In the genomic region with DNA sequence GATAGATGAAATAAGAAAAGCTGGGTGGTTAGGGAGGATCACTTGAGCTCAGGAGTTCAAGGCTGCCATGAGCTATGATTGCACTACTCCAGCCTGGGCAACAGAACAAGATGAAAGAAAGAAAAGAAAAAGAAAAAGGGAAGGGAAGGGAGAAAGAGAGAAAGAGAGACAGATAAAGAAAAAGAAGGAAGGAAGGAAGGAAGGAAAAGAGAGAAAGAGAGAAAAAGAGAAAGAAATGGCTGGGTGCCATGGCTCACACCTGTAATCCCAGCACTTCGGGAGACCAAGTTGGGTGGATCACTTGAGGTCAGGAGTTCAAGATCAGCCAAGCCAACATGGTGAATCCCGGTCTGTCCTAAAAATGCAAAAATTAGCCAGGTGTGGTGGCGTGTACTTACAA, we compare ENCODE assay signal across 23 cellular contexts. TPM values are rescaled to one million over a fixed set of nuclear protein-coding genes. Genes with fewer than 3 reads are reported as not detected.
A peak's percentile ranks its signal among the peaks of the same experiment; 100 is the strongest.
DNase-seq lines count a peak whose midpoint lies in the region; ATAC-seq and TF ChIP-seq lines count a peak whose summit lies in the region.
"Had no signal": no experiment of that assay in that cellular context is flagged by ENCODE, and none has a peak within 500 bp of the region (broad histone marks: within the 10 kb centered on the region; RNA-seq: fewer than 3 reads in every experiment).

No MANE protein-coding gene starts in this region.

- no peaks in the 10 kb centered on the region for H4K20me1 ChIP-seq in PC-9 (ENCODE audit: insufficient read depth)

- no TSS peak for BruUV-seq in PC-9 (replicated peaks; lab: Mats Ljungman, UMichigan)

- H3K27me3 Mint-ChIP-seq in activated naive CD4-positive, alpha-beta T cell treated with anti-CD3 and anti-CD28 coated beads, Interleukin-2, amount 50 U/mL, for 24 hours = no peaks in the 10 kb centered on the region
- H3K27me3 Mint-ChIP-seq in T-cell (no peaks in the 10 kb centered on the region), immature natural killer cell (ENCODE audit: low read depth in 3 of 3) (peaks cover 0 to 2% (median 1%) of the 10 kb centered on the region in 3 donors)
- no peaks in the 10 kb centered on the region for H3K27me3 Mint-ChIP-seq in stimulated activated memory B cell treated with anti-CD40 and anti-IgM and Interleukin-4, amounts not matched to agents 10 μg/mL and 1 μg/mL and 100 μg/mL, for 72 hours

- TF ChIP-seq CTCF in upper lobe of right lung (IDR thresholded peaks at IDR 0.05) (no peak), PC-9 (conservative IDR thresholded peaks at IDR 0.05) (no peak), psoas muscle (IDR thresholded peaks at IDR 0.05) (no peak)

- 73 to 78% (median 75%) methylated on average over 3 of the region's 3 CpGs for WGBS in psoas muscle, 3 donors

- CTCF ChIA-PET in T-cell (lab: Charles Lee) = interaction anchor here (0.7 to 2.1 kb wide), 6 partner anchors 10 to 162 kb away, joined by 3 to 10 read pairs (median 4); no protein-coding TSS in a partner anchor
- CTCF ChIA-PET in PC-9 (lab: Charles Lee) = interaction anchor here (0.6 to 0.7 kb wide), 3 partner anchors 39 to 115 kb away, joined by 3 to 8 read pairs (median 6); no protein-coding TSS in a partner anchor

- H3K4me2 ChIP-seq in PC-9 = no peak overlapping the region
- H3K4me2 ChIP-seq: A549 had no signal

- no peaks in the 10 kb centered on the region for H3K9me3 Mint-ChIP-seq in activated naive CD4-positive, alpha-beta T cell treated with anti-CD3 and anti-CD28 coated beads, Interleukin-2, amount 50 U/mL, for 24 hours
- H3K9me3 Mint-ChIP-seq in T-cell (no peaks in the 10 kb centered on the region), immature natural killer cell (no peaks in the 10 kb centered on the region)
- H3K9me3 Mint-ChIP-seq in stimulated activated memory B cell treated with anti-CD40 and anti-IgM and Interleukin-4, amounts not matched to agents 10 μg/mL and 1 μg/mL and 100 μg/mL, for 72 hours = peaks cover 2% of the 10 kb centered on the region

- H3K9me2 ChIP-seq in PC-9 (ENCODE audit: insufficient read depth) = no peaks in the 10 kb centered on the region

- peaks cover 42% of the 10 kb centered on the region for H3F3A ChIP-seq in PC-9 (ENCODE audit: insufficient read depth, low read depth)

- no peaks in the 10 kb centered on the region for H3K27me3 ChIP-seq in upper lobe of right lung
- no peaks in the 10 kb centered on the region for H3K27me3 ChIP-seq in PC-9 (ENCODE audit: insufficient read depth, low read depth)
- H3K27me3 ChIP-seq in psoas muscle (ENCODE audit: insufficient read depth in 3 of 3, low read length in 2 of 3) = peaks cover 0 to 5% (median 0%) of the 10 kb centered on the region in 3 donors
- H3K27me3 ChIP-seq: BE2C had no signal

- no peaks in the 10 kb centered on the region for H3K79me2 ChIP-seq in PC-9 (ENCODE audit: low read depth)

- intact Hi-C loops in upper lobe of right lung (cut with DNase I) (no loop called here), PC-9 (cut with micrococcal nuclease; ENCODE audit: unreplicated experiment) (loop anchor here (10.0 kb wide), 3 partner anchors 159 to 331 kb away; a partner anchor contains a TSS), psoas muscle (cut with DNase I) (no loop called here)

- H3K27ac ChIP-seq in upper lobe of right lung = no peak overlapping the region
- no peak overlapping the region for H3K27ac ChIP-seq in PC-9
- no peak overlapping the region for H3K27ac ChIP-seq in psoas muscle
- H3K27ac ChIP-seq: A549 had no signal

- no peak overlapping the region for H3K4me3 Mint-ChIP-seq in activated naive CD4-positive, alpha-beta T cell treated with anti-CD3 and anti-CD28 coated beads, Interleukin-2, amount 50 U/mL, for 24 hours
- H3K4me3 Mint-ChIP-seq in T-cell (no peak overlapping the region), immature natural killer cell (no peak overlapping the region)
- no peak overlapping the region for H3K4me3 Mint-ChIP-seq in stimulated activated memory B cell treated with anti-CD40 and anti-IgM and Interleukin-4, amounts not matched to agents 10 μg/mL and 1 μg/mL and 100 μg/mL, for 72 hours

- H2AFZ ChIP-seq in PC-9 = no peak overlapping the region

- H3K4me3 ChIP-seq in upper lobe of right lung (no peak overlapping the region), PC-9 (no peak overlapping the region), psoas muscle (no peak overlapping the region)
- H3K4me3 ChIP-seq: A549 had no signal

- POLR2A ChIA-PET in T-cell (lab: Charles Lee) = interaction anchor here in 1 of 2 donors (0.7 kb wide), 1 partner anchor 63 kb away, joined by 5 read pairs; no protein-coding TSS in a partner anchor
- POLR2A ChIA-PET in PC-9 (lab: Charles Lee; ENCODE audit: unreplicated experiment) = no interaction called here

- H3K36me3 ChIP-seq in upper lobe of right lung (no peaks in the 10 kb centered on the region), PC-9 (ENCODE audit: low read depth) (no peaks in the 10 kb centered on the region), psoas muscle (ENCODE audit: insufficient read depth in 1 of 2, low read depth in 1 of 2) (no peaks in the 10 kb centered on the region)
- H3K36me3 ChIP-seq: BE2C had no signal

- H3K4me1 Mint-ChIP-seq in activated naive CD4-positive, alpha-beta T cell treated with anti-CD3 and anti-CD28 coated beads, Interleukin-2, amount 50 U/mL, for 24 hours = peaks cover 65% of the 10 kb centered on the region
- H3K4me1 Mint-ChIP-seq in T-cell = peaks cover 61 to 64% (median 63%) of the 10 kb centered on the region in 3 donors
- H3K4me1 Mint-ChIP-seq in immature natural killer cell = peaks cover 37 to 40% of the 10 kb centered on the region in 2 donors
- peaks cover 46% of the 10 kb centered on the region for H3K4me1 Mint-ChIP-seq in stimulated activated memory B cell treated with anti-CD40 and anti-IgM and Interleukin-4, amounts not matched to agents 10 μg/mL and 1 μg/mL and 100 μg/mL, for 72 hours

- DNase-seq in activated naive CD4-positive, alpha-beta T cell treated with anti-CD3 and anti-CD28 coated beads, Interleukin-2, amount 50 U/mL, for 16 hours = no peak
- DNase-seq in T-cell (no peak), immature natural killer cell (no peak), upper lobe of right lung (no peak), PC-9 (no peak), psoas muscle (no peak)
- DNase-seq: BE2C, Kasumi-1, NCI-H1694, NCI-H2081, NCI-H2171 treated with DMSO at 0.1 percent for 48 hours, NCI-H446, NCI-H526, Right ventricle myocardium superior had no signal

- peak overlapping the region; percentile 18 for H3K27ac Mint-ChIP-seq in activated naive CD4-positive, alpha-beta T cell treated with anti-CD3 and anti-CD28 coated beads, Interleukin-2, amount 50 U/mL, for 24 hours
- H3K27ac Mint-ChIP-seq in T-cell (peak overlapping the region; percentile 77 to 83), immature natural killer cell (peak overlapping the region in 4 of 6 donors; percentile 4 to 93 (median 84))
- peak overlapping the region; percentile 25 for H3K27ac Mint-ChIP-seq in stimulated activated memory B cell treated with anti-CD40 and anti-IgM and Interleukin-4, amounts not matched to agents 10 μg/mL and 1 μg/mL and 100 μg/mL, for 72 hours

- ATAC-seq in T-cell (replicated peaks in 1 of 4) = no peak
- ATAC-seq in stimulated activated memory B cell treated with anti-CD40 and anti-IgM and Interleukin-4, amounts not matched to agents 10 μg/mL and 1 μg/mL and 100 μg/mL, for 72 hours = no peak
- ATAC-seq in upper lobe of right lung = no peak
- ATAC-seq in psoas muscle = no peak
- ATAC-seq: A549, HCT116 had no signal

- no peaks in the 10 kb centered on the region for H3K9me3 ChIP-seq in upper lobe of right lung
- H3K9me3 ChIP-seq in PC-9 (ENCODE audit: insufficient read depth, low read depth) = no peaks in the 10 kb centered on the region
- H3K9me3 ChIP-seq in psoas muscle = no peaks in the 10 kb centered on the region
- H3K9me3 ChIP-seq: BE2C had no signal

- H3K36me3 Mint-ChIP-seq in activated naive CD4-positive, alpha-beta T cell treated with anti-CD3 and anti-CD28 coated beads, Interleukin-2, amount 50 U/mL, for 24 hours = peaks cover 1% of the 10 kb centered on the region
- H3K36me3 Mint-ChIP-seq in T-cell (no peaks in the 10 kb centered on the region), immature natural killer cell (no peaks in the 10 kb centered on the region)
- no peaks in the 10 kb centered on the region for H3K36me3 Mint-ChIP-seq in stimulated activated memory B cell treated with anti-CD40 and anti-IgM and Interleukin-4, amounts not matched to agents 10 μg/mL and 1 μg/mL and 100 μg/mL, for 72 hours

- H3K4me1 ChIP-seq in upper lobe of right lung (peaks cover 11% of the 10 kb centered on the region), PC-9 (replicated peaks; ENCODE audit: insufficient read depth) (peaks cover 35% of the 10 kb centered on the region), psoas muscle (no peaks in the 10 kb centered on the region)
- H3K4me1 ChIP-seq: BE2C had no signal

RNA-seq across cellular contexts. Expression of a gene that starts 21.1 kb away (rescaled TPM):
- total RNA-seq in T-cell = not detected
- polyA plus RNA-seq in immature natural killer cell = not detected
- total RNA-seq in upper lobe of right lung = not detected
- total RNA-seq in PC-9 (2021) = not detected in 2 replicates
- not detected for total RNA-seq in psoas muscle
- polyA plus RNA-seq in psoas muscle = not detected
- total RNA-seq: Daoy, H1, MCF 10A, Right ventricle myocardium superior, RPMI7951, SK-MEL-5 had no signal
- polyA plus RNA-seq: A549 had no signal

RNA-seq across cellular contexts. Expression of a gene that starts 29.6 kb away (rescaled TPM):
- total RNA-seq in T-cell (10 to 100 TPM in 2 of 5 donors, 1 to 10 TPM in 3; 2.8 to 24.0 (median 4.6) TPM), upper lobe of right lung (0.75 TPM), PC-9 (2021) (70.8 and 78.3 TPM in 2 replicates), psoas muscle (not detected)
- polyA plus RNA-seq in immature natural killer cell (1 to 10 TPM; 1.3 to 2.4 (median 1.4) TPM), psoas muscle (under 1 TPM in 2 of 3 donors, not detected in 1; 0.12 to 0.26 TPM)

Comparison
In these comparisons a context has a peak if more than half of its experiments do, and no peak if none do; other contexts are left out.
1. H3K27ac Mint-ChIP-seq: peak in every context shown above with its lines; median percentile 84 in immature natural killer cell; 80 in T-cell; 25 in stimulated activated memory B cell treated with anti-CD40 and anti-IgM and Interleukin-4, amounts not matched to agents 10 μg/mL and 1 μg/mL and 100 μg/mL, for 72 hours; 18 in activated naive CD4-positive, alpha-beta T cell treated with anti-CD3 and anti-CD28 coated beads, Interleukin-2, amount 50 U/mL, for 24 hours.